In the genomic region with DNA sequence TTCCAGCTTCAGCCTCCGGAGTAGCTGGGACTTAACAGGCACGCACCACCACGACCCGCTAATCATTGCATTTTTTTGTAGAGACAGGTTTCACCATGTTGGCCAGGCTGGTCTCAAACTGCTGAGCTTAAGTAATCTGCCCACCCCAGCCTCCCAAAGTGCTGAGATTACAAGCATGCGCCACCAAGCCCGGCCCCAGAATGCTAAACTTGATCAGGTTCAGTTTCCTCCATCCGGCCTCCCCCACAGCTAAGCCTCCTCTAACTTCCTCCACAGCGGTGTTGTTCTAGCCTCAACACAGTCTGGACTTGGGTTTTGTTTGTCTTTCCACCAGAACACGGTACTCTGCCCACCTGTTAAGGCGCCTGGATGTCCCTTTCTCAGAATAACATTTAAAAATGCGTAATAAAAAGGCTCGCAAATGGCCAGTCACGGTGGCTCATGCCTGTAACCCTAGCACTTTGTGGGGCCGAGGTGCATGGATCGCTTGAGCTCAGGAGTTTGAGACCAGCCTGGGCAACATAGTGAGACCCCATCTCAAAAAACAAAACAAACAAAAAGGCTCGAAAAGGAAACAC, we compare ENCODE assay signal across 1 cellular context.
TF ChIP-seq lines count a peak whose summit lies in the region.

No MANE protein-coding gene starts in this region.

TF ChIP-seq in HEK293, 187 proteins besides CTCF, POLR2A, EP300 and RAD21 (continued from another document and continues in another):
- TF ChIP-seq, protein P1, sequence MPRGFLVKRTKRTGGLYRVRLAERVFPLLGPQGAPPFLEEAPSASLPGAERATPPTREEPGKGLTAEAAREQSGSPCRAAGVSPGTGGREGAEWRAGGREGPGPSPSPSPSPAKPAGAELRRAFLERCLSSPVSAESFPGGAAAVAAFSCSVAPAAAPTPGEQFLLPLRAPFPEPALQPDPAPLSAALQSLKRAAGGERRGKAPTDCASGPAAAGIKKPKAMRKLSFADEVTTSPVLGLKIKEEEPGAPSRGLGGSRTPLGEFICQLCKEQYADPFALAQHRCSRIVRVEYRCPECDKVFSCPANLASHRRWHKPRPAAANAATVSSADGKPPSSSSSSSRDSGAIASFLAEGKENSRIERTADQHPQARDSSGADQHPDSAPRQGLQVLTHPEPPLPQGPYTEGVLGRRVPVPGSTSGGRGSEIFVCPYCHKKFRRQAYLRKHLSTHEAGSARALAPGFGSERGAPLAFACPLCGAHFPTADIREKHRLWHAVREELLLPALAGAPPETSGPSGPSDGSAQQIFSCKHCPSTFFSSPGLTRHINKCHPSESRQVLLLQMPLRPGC (tag by site-specific recombination; IDR thresholded peaks at IDR 0.05) = no peak
- TF ChIP-seq ZNF548 (tag by site-specific recombination; IDR thresholded peaks at IDR 0.05) (no peak), ZNF600 (tag by site-specific recombination; IDR thresholded peaks at IDR 0.05) (peak; percentile 95), ZNF624 (tag by site-specific recombination; IDR thresholded peaks at IDR 0.05) (no peak), ZNF664 (tag by site-specific recombination; IDR thresholded peaks at IDR 0.05) (peak; percentile 96), ZNF514 (tag by site-specific recombination; IDR thresholded peaks at IDR 0.05) (no peak), GLIS1 (tag by site-specific recombination; IDR thresholded peaks at IDR 0.05) (peak; percentile 69), ZNF114 (tag by site-specific recombination; IDR thresholded peaks at IDR 0.05) (no peak), SP2 (tag by site-specific recombination; IDR thresholded peaks at IDR 0.05) (no peak; the same call in 1 of the 2 replicates), EGR2 (tag by site-specific recombination; IDR thresholded peaks at IDR 0.05; ENCODE audit: low read depth) (peak; percentile 59; the same call in 1 of the 2 replicates), KLF7 (tag by site-specific recombination; IDR thresholded peaks at IDR 0.05; ENCODE audit: borderline replicate concordance) (no peak), ZNF2 (tag by site-specific recombination; IDR thresholded peaks at IDR 0.05) (peak; percentile 74), ZBTB17 (tag by site-specific recombination; IDR thresholded peaks at IDR 0.05) (peak; percentile 91), ZNF121 (tag by site-specific recombination; IDR thresholded peaks at IDR 0.05) (peak; percentile 100), ZNF223 (tag by site-specific recombination; IDR thresholded peaks at IDR 0.05) (no peak), SETDB1 (IDR thresholded peaks at IDR 0.05; ENCODE audit: insufficient read length, low read length) (no peak), ZNF558 (tag by site-specific recombination; IDR thresholded peaks at IDR 0.05) (no peak), ZNF24 (tag by site-specific recombination; IDR thresholded peaks at IDR 0.05) (no peak), ZXDB (tag by site-specific recombination; IDR thresholded peaks at IDR 0.05) (0 out of 2 replicates have a peak, but pooled peaks have one; percentile 16), ZNF239 (tag by site-specific recombination; IDR thresholded peaks at IDR 0.05) (no peak), ZNF184 (tag by site-specific recombination; IDR thresholded peaks at IDR 0.05) (no peak), ZSCAN23 (tag by site-specific recombination; IDR thresholded peaks at IDR 0.05) (no peak), KLF8 (tag by site-specific recombination; IDR thresholded peaks at IDR 0.05) (no peak), ZNF677 (tag by site-specific recombination; IDR thresholded peaks at IDR 0.05) (no peak), ZNF510 (tag by site-specific recombination; IDR thresholded peaks at IDR 0.05; ENCODE audit: insufficient replicate concordance) (no peak), MYNN (tag by site-specific recombination; IDR thresholded peaks at IDR 0.05; ENCODE audit: borderline replicate concordance) (no peak), FEZF1 (tag by site-specific recombination; IDR thresholded peaks at IDR 0.05) (peak; percentile 41; the same call in 1 of the 2 replicates), ZNF660 (tag by site-specific recombination; IDR thresholded peaks at IDR 0.05) (no peak), ZNF707 (tag by site-specific recombination; IDR thresholded peaks at IDR 0.05) (no peak), ZNF433 (tag by site-specific recombination; IDR thresholded peaks at IDR 0.05; ENCODE audit: low read depth) (no peak), ZFHX2 (tag by site-specific recombination; conservative IDR thresholded peaks at IDR 0.05) (peak; percentile 40; the same call in 1 of the 2 replicates), ZNF629 (tag by site-specific recombination; IDR thresholded peaks at IDR 0.05) (no peak), ZNF561 (tag by site-specific recombination; IDR thresholded peaks at IDR 0.05; ENCODE audit: borderline replicate concordance) (no peak; the same call in 1 of the 2 replicates), HOXD13 (CRISPR knock-in tag; IDR thresholded peaks at IDR 0.05; ENCODE audit: borderline replicate concordance) (no peak), ZNF792 (tag by site-specific recombination; IDR thresholded peaks at IDR 0.05) (0 out of 2 replicates have a peak, but pooled peaks have one; percentile 21), ZNF311 (tag by site-specific recombination; IDR thresholded peaks at IDR 0.05; ENCODE audit: borderline replicate concordance) (no peak), ZNF404 (tag by site-specific recombination; IDR thresholded peaks at IDR 0.05) (no peak), BCL11A (tag by site-specific recombination; IDR thresholded peaks at IDR 0.05; ENCODE audit: low read depth) (no peak), ZNF791 (tag by site-specific recombination; IDR thresholded peaks at IDR 0.05) (no peak), ZNF394 (tag by site-specific recombination; IDR thresholded peaks at IDR 0.05; ENCODE audit: borderline replicate concordance) (peak; percentile 98), KLF10 (tag by site-specific recombination; IDR thresholded peaks at IDR 0.05) (no peak), MZF1 (tag by site-specific recombination; IDR thresholded peaks at IDR 0.05; ENCODE audit: borderline replicate concordance) (0 out of 2 replicates have a peak, but pooled peaks have one; percentile 16), ZBTB21 (tag by site-specific recombination; IDR thresholded peaks at IDR 0.05) (no peak)
- TF ChIP-seq, protein P2, sequence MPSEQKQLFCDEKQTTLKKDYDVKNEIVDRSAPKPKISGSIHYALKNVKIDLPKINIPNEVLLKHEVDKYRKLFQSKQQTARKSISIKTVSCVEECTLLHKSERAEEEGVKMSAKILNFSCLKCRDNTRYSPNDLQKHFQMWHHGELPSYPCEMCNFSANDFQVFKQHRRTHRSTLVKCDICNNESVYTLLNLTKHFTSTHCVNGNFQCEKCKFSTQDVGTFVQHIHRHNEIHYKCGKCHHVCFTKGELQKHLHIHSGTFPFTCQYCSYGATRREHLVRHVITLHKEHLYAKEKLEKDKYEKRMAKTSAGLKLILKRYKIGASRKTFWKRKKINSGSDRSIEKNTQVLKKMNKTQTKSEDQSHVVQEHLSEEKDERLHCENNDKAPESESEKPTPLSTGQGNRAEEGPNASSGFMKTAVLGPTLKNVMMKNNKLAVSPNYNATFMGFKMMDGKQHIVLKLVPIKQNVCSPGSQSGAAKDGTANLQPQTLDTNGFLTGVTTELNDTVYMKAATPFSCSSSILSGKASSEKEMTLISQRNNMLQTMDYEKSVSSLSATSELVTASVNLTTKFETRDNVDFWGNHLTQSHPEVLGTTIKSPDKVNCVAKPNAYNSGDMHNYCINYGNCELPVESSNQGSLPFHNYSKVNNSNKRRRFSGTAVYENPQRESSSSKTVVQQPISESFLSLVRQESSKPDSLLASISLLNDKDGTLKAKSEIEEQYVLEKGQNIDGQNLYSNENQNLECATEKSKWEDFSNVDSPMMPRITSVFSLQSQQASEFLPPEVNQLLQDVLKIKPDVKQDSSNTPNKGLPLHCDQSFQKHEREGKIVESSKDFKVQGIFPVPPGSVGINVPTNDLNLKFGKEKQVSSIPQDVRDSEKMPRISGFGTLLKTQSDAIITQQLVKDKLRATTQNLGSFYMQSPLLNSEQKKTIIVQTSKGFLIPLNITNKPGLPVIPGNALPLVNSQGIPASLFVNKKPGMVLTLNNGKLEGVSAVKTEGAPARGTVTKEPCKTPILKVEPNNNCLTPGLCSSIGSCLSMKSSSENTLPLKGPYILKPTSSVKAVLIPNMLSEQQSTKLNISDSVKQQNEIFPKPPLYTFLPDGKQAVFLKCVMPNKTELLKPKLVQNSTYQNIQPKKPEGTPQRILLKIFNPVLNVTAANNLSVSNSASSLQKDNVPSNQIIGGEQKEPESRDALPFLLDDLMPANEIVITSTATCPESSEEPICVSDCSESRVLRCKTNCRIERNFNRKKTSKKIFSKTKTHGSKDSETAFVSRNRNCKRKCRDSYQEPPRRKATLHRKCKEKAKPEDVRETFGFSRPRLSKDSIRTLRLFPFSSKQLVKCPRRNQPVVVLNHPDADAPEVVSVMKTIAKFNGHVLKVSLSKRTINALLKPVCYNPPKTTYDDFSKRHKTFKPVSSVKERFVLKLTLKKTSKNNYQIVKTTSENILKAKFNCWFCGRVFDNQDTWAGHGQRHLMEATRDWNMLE (tag by site-specific recombination; conservative IDR thresholded peaks at IDR 0.05; ENCODE audit: low read depth) = no peak
- TF ChIP-seq, protein P3, sequence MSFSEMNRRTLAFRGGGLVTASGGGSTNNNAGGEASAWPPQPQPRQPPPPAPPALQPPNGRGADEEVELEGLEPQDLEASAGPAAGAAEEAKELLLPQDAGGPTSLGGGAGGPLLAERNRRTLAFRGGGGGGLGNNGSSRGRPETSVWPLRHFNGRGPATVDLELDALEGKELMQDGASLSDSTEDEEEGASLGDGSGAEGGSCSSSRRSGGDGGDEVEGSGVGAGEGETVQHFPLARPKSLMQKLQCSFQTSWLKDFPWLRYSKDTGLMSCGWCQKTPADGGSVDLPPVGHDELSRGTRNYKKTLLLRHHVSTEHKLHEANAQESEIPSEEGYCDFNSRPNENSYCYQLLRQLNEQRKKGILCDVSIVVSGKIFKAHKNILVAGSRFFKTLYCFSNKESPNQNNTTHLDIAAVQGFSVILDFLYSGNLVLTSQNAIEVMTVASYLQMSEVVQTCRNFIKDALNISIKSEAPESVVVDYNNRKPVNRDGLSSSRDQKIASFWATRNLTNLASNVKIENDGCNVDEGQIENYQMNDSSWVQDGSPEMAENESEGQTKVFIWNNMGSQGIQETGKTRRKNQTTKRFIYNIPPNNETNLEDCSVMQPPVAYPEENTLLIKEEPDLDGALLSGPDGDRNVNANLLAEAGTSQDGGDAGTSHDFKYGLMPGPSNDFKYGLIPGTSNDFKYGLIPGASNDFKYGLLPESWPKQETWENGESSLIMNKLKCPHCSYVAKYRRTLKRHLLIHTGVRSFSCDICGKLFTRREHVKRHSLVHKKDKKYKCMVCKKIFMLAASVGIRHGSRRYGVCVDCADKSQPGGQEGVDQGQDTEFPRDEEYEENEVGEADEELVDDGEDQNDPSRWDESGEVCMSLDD (tag by site-specific recombination; IDR thresholded peaks at IDR 0.05) = no peak
- TF ChIP-seq, protein P4, sequence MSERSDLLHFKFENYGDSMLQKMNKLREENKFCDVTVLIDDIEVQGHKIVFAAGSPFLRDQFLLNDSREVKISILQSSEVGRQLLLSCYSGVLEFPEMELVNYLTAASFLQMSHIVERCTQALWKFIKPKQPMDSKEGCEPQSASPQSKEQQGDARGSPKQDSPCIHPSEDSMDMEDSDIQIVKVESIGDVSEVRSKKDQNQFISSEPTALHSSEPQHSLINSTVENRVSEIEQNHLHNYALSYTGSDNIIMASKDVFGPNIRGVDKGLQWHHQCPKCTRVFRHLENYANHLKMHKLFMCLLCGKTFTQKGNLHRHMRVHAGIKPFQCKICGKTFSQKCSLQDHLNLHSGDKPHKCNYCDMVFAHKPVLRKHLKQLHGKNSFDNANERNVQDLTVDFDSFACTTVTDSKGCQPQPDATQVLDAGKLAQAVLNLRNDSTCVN (tag by site-specific recombination; optimal IDR thresholded peaks at IDR 0.05) = peak; percentile 21
- TF ChIP-seq, protein P5, sequence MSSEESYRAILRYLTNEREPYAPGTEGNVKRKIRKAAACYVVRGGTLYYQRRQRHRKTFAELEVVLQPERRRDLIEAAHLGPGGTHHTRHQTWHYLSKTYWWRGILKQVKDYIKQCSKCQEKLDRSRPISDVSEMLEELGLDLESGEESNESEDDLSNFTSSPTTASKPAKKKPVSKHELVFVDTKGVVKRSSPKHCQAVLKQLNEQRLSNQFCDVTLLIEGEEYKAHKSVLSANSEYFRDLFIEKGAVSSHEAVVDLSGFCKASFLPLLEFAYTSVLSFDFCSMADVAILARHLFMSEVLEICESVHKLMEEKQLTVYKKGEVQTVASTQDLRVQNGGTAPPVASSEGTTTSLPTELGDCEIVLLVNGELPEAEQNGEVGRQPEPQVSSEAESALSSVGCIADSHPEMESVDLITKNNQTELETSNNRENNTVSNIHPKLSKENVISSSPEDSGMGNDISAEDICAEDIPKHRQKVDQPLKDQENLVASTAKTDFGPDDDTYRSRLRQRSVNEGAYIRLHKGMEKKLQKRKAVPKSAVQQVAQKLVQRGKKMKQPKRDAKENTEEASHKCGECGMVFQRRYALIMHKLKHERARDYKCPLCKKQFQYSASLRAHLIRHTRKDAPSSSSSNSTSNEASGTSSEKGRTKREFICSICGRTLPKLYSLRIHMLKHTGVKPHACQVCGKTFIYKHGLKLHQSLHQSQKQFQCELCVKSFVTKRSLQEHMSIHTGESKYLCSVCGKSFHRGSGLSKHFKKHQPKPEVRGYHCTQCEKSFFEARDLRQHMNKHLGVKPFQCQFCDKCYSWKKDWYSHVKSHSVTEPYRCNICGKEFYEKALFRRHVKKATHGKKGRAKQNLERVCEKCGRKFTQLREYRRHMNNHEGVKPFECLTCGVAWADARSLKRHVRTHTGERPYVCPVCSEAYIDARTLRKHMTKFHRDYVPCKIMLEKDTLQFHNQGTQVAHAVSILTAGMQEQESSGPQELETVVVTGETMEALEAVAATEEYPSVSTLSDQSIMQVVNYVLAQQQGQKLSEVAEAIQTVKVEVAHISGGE (tag by site-specific recombination; conservative IDR thresholded peaks at IDR 0.05; ENCODE audit: low read depth) = 0 out of 2 replicates have a peak, but pooled peaks have one; percentile 10
- TF ChIP-seq, protein P6, sequence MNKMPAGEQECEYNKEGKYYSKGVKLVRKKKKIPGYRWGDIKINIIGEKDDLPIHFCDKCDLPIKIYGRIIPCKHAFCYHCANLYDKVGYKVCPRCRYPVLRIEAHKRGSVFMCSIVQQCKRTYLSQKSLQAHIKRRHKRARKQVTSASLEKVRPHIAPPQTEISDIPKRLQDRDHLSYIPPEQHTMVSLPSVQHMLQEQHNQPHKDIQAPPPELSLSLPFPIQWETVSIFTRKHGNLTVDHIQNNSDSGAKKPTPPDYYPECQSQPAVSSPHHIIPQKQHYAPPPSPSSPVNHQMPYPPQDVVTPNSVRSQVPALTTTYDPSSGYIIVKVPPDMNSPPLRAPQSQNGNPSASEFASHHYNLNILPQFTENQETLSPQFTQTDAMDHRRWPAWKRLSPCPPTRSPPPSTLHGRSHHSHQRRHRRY (tag by site-specific recombination; IDR thresholded peaks at IDR 0.05) = no peak
